ENCODE assay signal across 30 cellular contexts in genomic region chr3:184885112-184885511, GRCh38.
"Had no signal": no experiment of that assay in that cellular context is flagged by ENCODE, and none has a peak within 500 bp of the region (broad histone marks: within the 10 kb centered on the region; RNA-seq: fewer than 3 reads in every experiment).

No MANE protein-coding gene starts in this region.

- H3K4me3 ChIP-seq: ascending aorta, cardiac muscle cell had no signal

- H3K4me1 Mint-ChIP-seq: activated CD4-positive, alpha-beta T cell treated with anti-CD3 and anti-CD28 coated beads, Interleukin-2, amount 10 ng/mL, durations not matched to agents 24 days and 14 days; activated naive CD4-positive, alpha-beta T cell treated with anti-CD3 and anti-CD28 coated beads, Interleukin-2, amount 50 U/mL, for 24 hours; central memory CD8-positive, alpha-beta T cell had no signal

- H3K36me3 ChIP-seq: cardiac muscle cell had no signal

- ATAC-seq: activated CD8-positive, alpha-beta T cell treated with anti-CD3 and anti-CD28 coated beads, Interleukin-2, amount 10 ng/mL, durations not matched to agents 7 days and 5 days had no signal

- H3K4me3 Mint-ChIP-seq: activated CD4-positive, alpha-beta T cell treated with anti-CD3 and anti-CD28 coated beads, Interleukin-2, amount 10 ng/mL, durations not matched to agents 24 days and 14 days; activated CD8-positive, alpha-beta T cell treated with anti-CD3 and anti-CD28 coated beads, Interleukin-2, amount 10 ng/mL, durations not matched to agents 7 days and 5 days; activated naive CD4-positive, alpha-beta T cell treated with anti-CD3 and anti-CD28 coated beads, Interleukin-2, amount 50 U/mL, for 24 hours; activated naive CD8-positive, alpha-beta T cell treated with anti-CD3 and anti-CD28 coated beads, Interleukin-2, amount 10 ng/mL, durations not matched to agents 7 days and 5 days; activated T-cell treated with anti-CD3 and anti-CD28 coated beads, Interleukin-2, amount 50 U/mL, for 24 hours; central memory CD8-positive, alpha-beta T cell; T-helper 2 cell treated with Interferon-gamma antibody and Interleukin-4, amounts not matched to agents 5 μg/mL and 100 μg/mL, for 36 hours had no signal

- FAIRE-seq: TTC549 had no signal

- H3K27ac ChIP-seq: ascending aorta, cardiac muscle cell had no signal

- H3K27me3 Mint-ChIP-seq: activated CD4-positive, alpha-beta T cell treated with anti-CD3 and anti-CD28 coated beads, Interleukin-2, amount 10 ng/mL, durations not matched to agents 24 days and 14 days; activated naive CD4-positive, alpha-beta T cell treated with anti-CD3 and anti-CD28 coated beads, Interleukin-2, amount 50 U/mL, for 24 hours; activated naive CD8-positive, alpha-beta T cell treated with anti-CD3 and anti-CD28 coated beads, Interleukin-2, amount 10 ng/mL, durations not matched to agents 7 days and 5 days; activated T-cell treated with anti-CD3 and anti-CD28 coated beads, Interleukin-2, amount 50 U/mL, for 24 hours; central memory CD8-positive, alpha-beta T cell had no signal

- H3K27ac Mint-ChIP-seq: activated CD4-positive, alpha-beta T cell treated with anti-CD3 and anti-CD28 coated beads, Interleukin-2, amount 10 ng/mL, durations not matched to agents 24 days and 14 days; activated CD8-positive, alpha-beta T cell treated with anti-CD3 and anti-CD28 coated beads, Interleukin-2, amount 10 ng/mL, durations not matched to agents 7 days and 5 days; activated naive CD4-positive, alpha-beta T cell treated with anti-CD3 and anti-CD28 coated beads, Interleukin-2, amount 50 U/mL, for 24 hours; activated naive CD8-positive, alpha-beta T cell treated with anti-CD3 and anti-CD28 coated beads, Interleukin-2, amount 10 ng/mL, durations not matched to agents 7 days and 5 days; activated T-cell treated with anti-CD3 and anti-CD28 coated beads, Interleukin-2, amount 50 U/mL, for 24 hours; activated T-helper 2 cell treated with anti-CD3 and anti-CD28 coated beads, Interferon-gamma antibody, Interleukin-2, Interleukin-4, amounts not matched to agents 10 μg/mL and 5 μg/mL and 100 μg/mL, durations not matched to agents 14 hours and 24 hours and 36 hours; T-helper 2 cell treated with Interferon-gamma antibody and Interleukin-4, amounts not matched to agents 5 μg/mL and 100 μg/mL, for 36 hours had no signal

- H3K9me3 ChIP-seq: ascending aorta had no signal

- H3K27me3 ChIP-seq: ascending aorta, cardiac muscle cell had no signal

- H3K4me1 ChIP-seq: ascending aorta had no signal

- DNase-seq: activated CD4-positive, alpha-beta T cell treated with anti-CD3 and anti-CD28 coated beads, Interleukin-2, amount 10 ng/mL, durations not matched to agents 24 days and 14 days; activated CD4-positive, alpha-beta T cell treated with anti-CD3 and anti-CD28 coated beads, Interleukin-2, amount 50 U/mL, for 4 hours; activated CD8-positive, alpha-beta T cell treated with anti-CD3 and anti-CD28 coated beads, Interleukin-2, amount 10 ng/mL, durations not matched to agents 7 days and 5 days; activated gamma-delta T cell; activated naive CD4-positive, alpha-beta T cell treated with Interleukin-2 at 50 U/mL for 16 hours; activated naive CD8-positive, alpha-beta T cell treated with anti-CD3 and anti-CD28 coated beads, Interleukin-2, amount 10 ng/mL, durations not matched to agents 7 days and 5 days; activated T-cell treated with anti-CD3 and anti-CD28 coated beads, Interleukin-2, amount 50 U/mL, for 24 hours; amygdala; Karpas-422; NCI-H1048; NCI-H1105 treated with DMSO at 0.1 percent for 48 hours; NCI-H1436; NCI-H1694; NCI-H1930; NCI-H2081 treated with DMSO at 0.1 percent for 48 hours; NCI-H345; NCI-H510A; NCI-H526; NCI-H748 treated with DMSO at 0.1 percent for 48 hours; OCI-M1; Right ventricle myocardium superior; SW 1271; T-helper 1 cell had no signal
